In genomic region chr20:17538517-17539170, GRCh38 we compare ENCODE assay signal across 8 cellular contexts. TPM values are rescaled to one million over a fixed set of nuclear protein-coding genes. Genes with fewer than 3 reads are reported as not detected.
A peak's percentile ranks its signal among the peaks of the same experiment; 100 is the strongest.
DNase-seq lines count a peak whose midpoint lies in the region; ATAC-seq and TF ChIP-seq lines count a peak whose summit lies in the region.

No MANE protein-coding gene starts in this region.

- DNase-seq in ELR (ENCODE audit: low read depth) (peak; percentile 40), epithelial cell of esophagus (ENCODE audit: low read depth) (peak; percentile 55), left lung (no peak), gastrocnemius medialis (no peak), nephron progenitor cell (no peak)
- no peak for DNase-seq in CD8-positive, alpha-beta memory T cell

- H3K79me2 ChIP-seq in KMS-11 (ENCODE audit: insufficient read depth, low read depth): no peaks in the 10 kb centered on the region

- TF ChIP-seq CTCF in KMS-11 (conservative IDR thresholded peaks at IDR 0.05; ENCODE audit: low read depth, low read length) (no peak), epithelial cell of esophagus (IDR thresholded peaks at IDR 0.05; ENCODE audit: insufficient read depth, low read depth, low read length, missing control alignments) (no peak), left lung (IDR thresholded peaks at IDR 0.05) (no peak), gastrocnemius medialis (IDR thresholded peaks at IDR 0.05 in 4 of 5, conservative IDR thresholded peaks at IDR 0.05 in 1 of 5) (no peak), nephron progenitor cell (IDR thresholded peaks at IDR 0.05) (no peak)

- H3K4me1 ChIP-seq in KMS-11 (ENCODE audit: low read depth, poor library complexity, severe bottlenecking) (peaks cover 39% of the 10 kb centered on the region), left lung (peaks cover 0 to 5% of the 10 kb centered on the region in 2 donors), gastrocnemius medialis (no peaks in the 10 kb centered on the region)
- peaks cover 7% of the 10 kb centered on the region for H3K4me1 ChIP-seq in CD8-positive, alpha-beta memory T cell (ENCODE audit: insufficient read depth, low read length)

- H3K27ac Mint-ChIP-seq in CD8-positive, alpha-beta memory T cell: no peak overlapping the region
- H3K27ac Mint-ChIP-seq in nephron progenitor cell: no peak overlapping the region

- no peak overlapping the region for H3K9ac ChIP-seq in KMS-11

- no peaks in the 10 kb centered on the region for H3K36me3 ChIP-seq in KMS-11 (ENCODE audit: insufficient read depth)
- no peaks in the 10 kb centered on the region for H3K36me3 ChIP-seq in left lung
- H3K36me3 ChIP-seq in CD8-positive, alpha-beta memory T cell (ENCODE audit: insufficient read depth, low read length): no peaks in the 10 kb centered on the region
- H3K36me3 ChIP-seq in gastrocnemius medialis: no peaks in the 10 kb centered on the region

- H3K4me3 ChIP-seq in KMS-11 (IDR thresholded peaks at IDR 0.05; ENCODE audit: insufficient read depth, low read depth, low read length): no peak overlapping the region
- no peak overlapping the region for H3K4me3 ChIP-seq in epithelial cell of esophagus (ENCODE audit: low read length)
- H3K4me3 ChIP-seq in left lung: no peak overlapping the region
- H3K4me3 ChIP-seq in CD8-positive, alpha-beta memory T cell (ENCODE audit: low read length): no peak overlapping the region
- H3K4me3 ChIP-seq in gastrocnemius medialis: no peak overlapping the region

- no peaks in the 10 kb centered on the region for H3K27me3 ChIP-seq in KMS-11 (ENCODE audit: insufficient read depth, low read depth)
- H3K27me3 ChIP-seq in left lung: no peaks in the 10 kb centered on the region
- peaks cover 8% of the 10 kb centered on the region for H3K27me3 ChIP-seq in CD8-positive, alpha-beta memory T cell (ENCODE audit: insufficient read depth, low read length, poor library complexity, severe bottlenecking)
- peaks cover 0 to 2% (median 0%) of the 10 kb centered on the region in 3 donors for H3K27me3 ChIP-seq in gastrocnemius medialis

- H3K4me3 Mint-ChIP-seq in CD8-positive, alpha-beta memory T cell: no peak overlapping the region
- no peak overlapping the region for H3K4me3 Mint-ChIP-seq in nephron progenitor cell

- no peaks in the 10 kb centered on the region for H3K36me3 Mint-ChIP-seq in CD8-positive, alpha-beta memory T cell
- no peaks in the 10 kb centered on the region for H3K36me3 Mint-ChIP-seq in nephron progenitor cell (ENCODE audit: low read depth)

- peak overlapping the region; percentile 62 for H3K4me2 ChIP-seq in KMS-11

- no peak overlapping the region for H2AFZ ChIP-seq in KMS-11 (ENCODE audit: low read depth)

- H3K27me3 Mint-ChIP-seq in CD8-positive, alpha-beta memory T cell: peaks cover 16 to 47% of the 10 kb centered on the region in 2 donors
- H3K27me3 Mint-ChIP-seq in nephron progenitor cell (ENCODE audit: low read depth, poor library complexity): peaks cover 4% of the 10 kb centered on the region

- in situ Hi-C loops in gastrocnemius medialis (cut with MboI; ENCODE audit: low sequenced_read_pairs in 4 of 4): loop anchor here in 3 of 4 donors (5.0 to 25.0 kb wide), 6 partner anchors 64 to 406 kb away; no protein-coding TSS in a partner anchor

- H3K9me3 ChIP-seq in left lung (no peaks in the 10 kb centered on the region), gastrocnemius medialis (no peaks in the 10 kb centered on the region)
- no peaks in the 10 kb centered on the region for H3K9me3 ChIP-seq in CD8-positive, alpha-beta memory T cell (ENCODE audit: low read length)

- TF ChIP-seq POLR2A in gastrocnemius medialis (IDR thresholded peaks at IDR 0.05): no peak

- H3K27ac ChIP-seq in KMS-11: peak overlapping the region; percentile 13; the same call in 1 of the 2 replicates
- no peak overlapping the region for H3K27ac ChIP-seq in left lung
- no peak overlapping the region for H3K27ac ChIP-seq in CD8-positive, alpha-beta memory T cell (ENCODE audit: low read depth, low read length)
- H3K27ac ChIP-seq in gastrocnemius medialis: no peak overlapping the region

- CTCF ChIA-PET in CD8-positive, alpha-beta memory T cell (lab: Charles Lee): interaction anchor here (1.5 to 1.7 kb wide), 2 partner anchors 33 to 79 kb away, joined by 7 read pairs; no protein-coding TSS in a partner anchor

- intact Hi-C loops in left lung (cut with DNase I): loop anchor here in 1 of 2 donors (10.0 kb wide), 1 partner anchor 76 kb away; no protein-coding TSS in a partner anchor
- intact Hi-C loops in gastrocnemius medialis (cut with DNase I; ENCODE audit: low total_unique reads): no loop called here

- ATAC-seq in GM19467 (IDR thresholded peaks at IDR 0.05; ENCODE audit: unreplicated experiment): peak; percentile 61
- no peak for ATAC-seq in left lung
- ATAC-seq in gastrocnemius medialis: no peak

- H3K4me1 Mint-ChIP-seq in CD8-positive, alpha-beta memory T cell: peaks cover 3 to 8% (median 6%) of the 10 kb centered on the region in 3 donors
- peaks cover 10% of the 10 kb centered on the region for H3K4me1 Mint-ChIP-seq in nephron progenitor cell

- no peaks in the 10 kb centered on the region for H3K9me3 Mint-ChIP-seq in CD8-positive, alpha-beta memory T cell
- peaks cover 4% of the 10 kb centered on the region for H3K9me3 Mint-ChIP-seq in nephron progenitor cell

- POLR2A ChIA-PET in CD8-positive, alpha-beta memory T cell (lab: Charles Lee): no interaction called here

- no peaks in the 10 kb centered on the region for H4K20me1 ChIP-seq in KMS-11 (ENCODE audit: insufficient read depth)

RNA-seq across cellular contexts. Expression of gene BFSP1, which starts 7.5 kb away (rescaled TPM):
- total RNA-seq in left lung (1 to 10 TPM; 1.9 TPM), gastrocnemius medialis (under 1 TPM in 2 of 4 donors, not detected in 2; 0.18 to 0.46 TPM)
- under 1 TPM; 0.24 to 0.26 TPM for total RNA-seq in CD8-positive, alpha-beta memory T cell
- polyA plus RNA-seq in CD8-positive, alpha-beta memory T cell: 1.8 TPM

RNA-seq across cellular contexts. Expression of gene DSTN, which starts 31.2 kb away (rescaled TPM):
- total RNA-seq in left lung (100 to 1,000 TPM; 504 to 551 TPM), gastrocnemius medialis (100 to 1,000 TPM in 1 of 4 donors, 10 to 100 TPM in 3; 79.2 to 128 (median 88.5) TPM)
- total RNA-seq in CD8-positive, alpha-beta memory T cell: 10 to 100 TPM; 66.4 to 66.9 TPM
- polyA plus RNA-seq in CD8-positive, alpha-beta memory T cell: 135 TPM

Comparison
In these comparisons a context has a peak if more than half of its experiments do, and no peak if none do; other contexts are left out.
1. DNase-seq: peak in ELR (single experiment) and epithelial cell of esophagus (single experiment); none in left lung (0 of 2), CD8-positive, alpha-beta memory T cell (0 of 5), gastrocnemius medialis (0 of 2) and nephron progenitor cell (single experiment).